In genomic region chr15:39582286-39582976, GRCh38 we compare ENCODE assay signal across 9 cellular contexts. TPM values are rescaled to one million over a fixed set of nuclear protein-coding genes. Genes with fewer than 3 reads are reported as not detected.
DNase-seq lines count a peak whose midpoint lies in the region; ATAC-seq and TF ChIP-seq lines count a peak whose summit lies in the region.
"Had no signal": no experiment of that assay in that cellular context is flagged by ENCODE, and none has a peak within 500 bp of the region (broad histone marks: within the 10 kb centered on the region; RNA-seq: fewer than 3 reads in every experiment).

No MANE protein-coding gene starts in this region.

- ATAC-seq in GM21619 (IDR thresholded peaks at IDR 0.05; ENCODE audit: unreplicated experiment): no peak

- H3K27ac ChIP-seq in epithelial cell of prostate: peak overlapping the region; percentile 95
- no peak overlapping the region for H3K27ac ChIP-seq in mesodermal cell (ENCODE audit: low read depth, low read length, severe bottlenecking)

- peaks cover 39% of the 10 kb centered on the region for H3K4me1 ChIP-seq in mesodermal cell (ENCODE audit: control insufficient read depth, insufficient read depth, low read length, poor library complexity, severe bottlenecking)

- H3K36me3 Mint-ChIP-seq in type B pancreatic cell: peaks cover 21% of the 10 kb centered on the region

- no peaks in the 10 kb centered on the region for H3K9me3 ChIP-seq in mesodermal cell (ENCODE audit: control insufficient read depth, low read length)

- peaks cover 37% of the 10 kb centered on the region for H3K27me3 Mint-ChIP-seq in type B pancreatic cell

- WGBS in mesodermal cell (ENCODE audit: insufficient coverage in 2 of 2), 2 experiments: 91 to 93% methylated on average over 20 of the region's 20 CpGs

- peak overlapping the region; percentile 95 for H3K4me3 Mint-ChIP-seq in type B pancreatic cell

- H3K27ac Mint-ChIP-seq in type B pancreatic cell: peak overlapping the region; percentile 53

- peak overlapping the region; percentile 65 for H3K4me3 ChIP-seq in mesodermal cell (ENCODE audit: extremely low read depth, insufficient read depth, low read length, poor library complexity, severe bottlenecking)

- TF ChIP-seq CTCF in type B pancreatic cell (conservative IDR thresholded peaks at IDR 0.05): no peak

- H3K9me3 Mint-ChIP-seq in type B pancreatic cell: no peaks in the 10 kb centered on the region

- H3K4me1 Mint-ChIP-seq in type B pancreatic cell (ENCODE audit: unreplicated experiment): peaks cover 29% of the 10 kb centered on the region

- DNase-seq in DMS53 (lab: John Stamatoyannopoulos, UW): peak; percentile 35
- no peak for DNase-seq in DMS53 treated with DMSO at 0.1 percent for 48 hours (lab: John Stamatoyannopoulos, UW; ENCODE audit: unreplicated experiment)
- no peak for DNase-seq in epithelial cell of prostate (ENCODE audit: low read depth, low spot score)
- DNase-seq in type B pancreatic cell (ENCODE audit: extremely low spot score, unreplicated experiment): no peak
- no peak for DNase-seq in CD1c-positive myeloid dendritic cell (ENCODE audit: extremely low spot score)
- DNase-seq in DMS 273 (lab: John Stamatoyannopoulos, UW; ENCODE audit: unreplicated experiment): no peak
- DNase-seq: activated naive CD4-positive, alpha-beta T cell had no signal

- H3K36me3 ChIP-seq in mesodermal cell (ENCODE audit: control insufficient read depth, insufficient read depth, low read length): peaks cover 58% of the 10 kb centered on the region

RNA-seq across cellular contexts. Expression of gene THBS1, which starts 1.6 kb away (rescaled TPM):
- polyA plus RNA-seq in mesodermal cell (2013, experiment 1 of 2): 81.2 TPM
- polyA plus RNA-seq in mesodermal cell (2013, experiment 2 of 2): 74.4 TPM
- total RNA-seq in type B pancreatic cell (ENCODE audit: low replicate concordance): 51.7 and 137 TPM in 2 replicates
